ENCODE assay signal across 8 cellular contexts in the genomic region with DNA sequence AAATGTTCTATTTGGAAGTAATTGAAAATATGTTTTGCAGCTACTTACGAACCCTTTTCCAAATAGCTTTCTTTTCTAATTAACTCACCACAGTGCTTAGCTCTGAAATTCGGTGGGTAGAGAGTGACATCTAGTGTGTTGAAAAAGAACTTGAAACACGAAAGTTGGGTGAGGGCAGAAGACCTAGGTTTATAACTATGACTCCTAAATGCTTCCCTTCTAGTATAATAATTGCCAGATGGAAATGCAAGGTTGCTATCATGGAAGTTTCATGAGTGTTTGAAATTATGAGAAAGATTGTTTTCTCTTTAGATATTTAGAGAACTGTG.
DNase-seq lines count a peak whose midpoint lies in the region; ATAC-seq and TF ChIP-seq lines count a peak whose summit lies in the region.

No MANE protein-coding gene starts in this region.

- H3K36me3 Mint-ChIP-seq in WTC11, result no peaks in the 10 kb centered on the region
- no peaks in the 10 kb centered on the region for H3K36me3 Mint-ChIP-seq in T-cell

- H3K27ac Mint-ChIP-seq in WTC11 (no peak overlapping the region), T-cell (no peak overlapping the region)

- no peaks in the 10 kb centered on the region for H3K9me3 ChIP-seq in transverse colon

- H3K27me3 Mint-ChIP-seq in WTC11 (ENCODE audit: low read depth) (no peaks in the 10 kb centered on the region), T-cell (peaks cover 0 to 1% of the 10 kb centered on the region in 2 donors)

- no peaks in the 10 kb centered on the region for H3K36me3 ChIP-seq in transverse colon

- H3K27ac ChIP-seq in transverse colon, result no peak overlapping the region

- no peaks in the 10 kb centered on the region for H3K4me1 ChIP-seq in transverse colon

- ATAC-seq in GM21526 (IDR thresholded peaks at IDR 0.05; ENCODE audit: low FRiP score, unreplicated experiment) (peak; percentile 66), WTC11 (peak; percentile 67), T-cell (replicated peaks in 1 of 4) (no peak)

- POLR2A ChIA-PET in WTC11 (lab: Charles Lee), result no interaction called here
- POLR2A ChIA-PET in T-cell (lab: Charles Lee), result no interaction called here

- H3K4me1 Mint-ChIP-seq in WTC11, result peaks cover 55% of the 10 kb centered on the region
- peaks cover 0 to 2% (median 0%) of the 10 kb centered on the region in 3 donors for H3K4me1 Mint-ChIP-seq in T-cell

- no peak overlapping the region for H3K4me3 ChIP-seq in transverse colon

- in situ Hi-C loops in transverse colon (cut with MboI; ENCODE audit: low pct_ligation_motif_present in 1 of 4, low pct_unique_long_range_greater_than_20kb in 1 of 4, low sequenced_read_pairs in 3 of 4), result no loop called here

- CTCF ChIA-PET in WTC11 (lab: Charles Lee), result interaction anchor here (0.6 to 2.9 kb wide), 44 partner anchors 9 to 1118 kb away, joined by 3 to 49 read pairs (median 4); no protein-coding TSS in a partner anchor
- CTCF ChIA-PET in T-cell (lab: Charles Lee), result interaction anchor here in 1 of 2 donors (0.9 kb wide), 1 partner anchor 67 kb away, joined by 4 read pairs; no protein-coding TSS in a partner anchor

- peak; percentile 39 for DNase-seq in DMS53 treated with DMSO at 0.1 percent for 48 hours (lab: John Stamatoyannopoulos, UW; ENCODE audit: unreplicated experiment)
- DNase-seq in NCI-H1417 (lab: John Stamatoyannopoulos, UW), result peak; percentile 28 to 88 (median 72)
- no peak for DNase-seq in WTC11 (ENCODE audit: low spot score)
- peak; percentile 9 for DNase-seq in iPS DF 19.7 (ENCODE audit: low read depth, low spot score)
- no peak for DNase-seq in transverse colon
- DNase-seq in T-cell, result no peak
- DNase-seq in SK-N-DZ (ENCODE audit: low spot score), result no peak

- H3K9me3 Mint-ChIP-seq in WTC11, result no peaks in the 10 kb centered on the region
- no peaks in the 10 kb centered on the region for H3K9me3 Mint-ChIP-seq in T-cell

- no peak for TF ChIP-seq POLR2A in transverse colon (IDR thresholded peaks at IDR 0.05)

- TF ChIP-seq CTCF in WTC11 (IDR thresholded peaks at IDR 0.05) (no peak), transverse colon (IDR thresholded peaks at IDR 0.05) (peak in 4 of 5 experiments; percentile 28 to 38 (median 30))

- 8 to 10% methylated on average over 3 of the region's 3 CpGs for WGBS in transverse colon (ENCODE audit: low coverage in 1 of 2), 2 donors

- H3K27me3 ChIP-seq in transverse colon, result no peaks in the 10 kb centered on the region

- TF ChIP-seq EP300 in transverse colon (IDR thresholded peaks at IDR 0.05; ENCODE audit: low read depth), result no peak

- intact Hi-C loops in transverse colon (cut with DNase I; ENCODE audit: low total_unique reads), result no loop called here

- H3K4me3 Mint-ChIP-seq in WTC11 (no peak overlapping the region), T-cell (no peak overlapping the region)

TF ChIP-seq in WTC11, 78 proteins besides CTCF, POLR2A, EP300 and RAD21:
- TF ChIP-seq HMGA2 (CRISPR knock-in tag; IDR thresholded peaks at IDR 0.05), result no peak
- TF ChIP-seq EMX1 (CRISPR knock-in tag; IDR thresholded peaks at IDR 0.05), result no peak
- no peak for TF ChIP-seq ZNF423 (CRISPR knock-in tag; IDR thresholded peaks at IDR 0.05)
- TF ChIP-seq HMGXB4 (CRISPR knock-in tag; IDR thresholded peaks at IDR 0.05), result no peak
- no peak for TF ChIP-seq TP53 (CRISPR knock-in tag; IDR thresholded peaks at IDR 0.05)
- no peak for TF ChIP-seq ESRRA (CRISPR knock-in tag; IDR thresholded peaks at IDR 0.05; ENCODE audit: borderline replicate concordance)
- no peak for TF ChIP-seq ZNF263 (CRISPR knock-in tag; IDR thresholded peaks at IDR 0.05; ENCODE audit: low read depth)
- no peak for TF ChIP-seq E2F4 (CRISPR knock-in tag; IDR thresholded peaks at IDR 0.05; ENCODE audit: borderline replicate concordance, low read depth)
- TF ChIP-seq NR1H2 (CRISPR knock-in tag; IDR thresholded peaks at IDR 0.05), result no peak
- no peak for TF ChIP-seq ELF4 (CRISPR knock-in tag; IDR thresholded peaks at IDR 0.05; ENCODE audit: low read depth)
- TF ChIP-seq, protein P1, sequence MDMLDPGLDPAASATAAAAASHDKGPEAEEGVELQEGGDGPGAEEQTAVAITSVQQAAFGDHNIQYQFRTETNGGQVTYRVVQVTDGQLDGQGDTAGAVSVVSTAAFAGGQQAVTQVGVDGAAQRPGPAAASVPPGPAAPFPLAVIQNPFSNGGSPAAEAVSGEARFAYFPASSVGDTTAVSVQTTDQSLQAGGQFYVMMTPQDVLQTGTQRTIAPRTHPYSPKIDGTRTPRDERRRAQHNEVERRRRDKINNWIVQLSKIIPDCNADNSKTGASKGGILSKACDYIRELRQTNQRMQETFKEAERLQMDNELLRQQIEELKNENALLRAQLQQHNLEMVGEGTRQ (CRISPR knock-in tag; IDR thresholded peaks at IDR 0.05), result no peak
- TF ChIP-seq, protein P2, sequence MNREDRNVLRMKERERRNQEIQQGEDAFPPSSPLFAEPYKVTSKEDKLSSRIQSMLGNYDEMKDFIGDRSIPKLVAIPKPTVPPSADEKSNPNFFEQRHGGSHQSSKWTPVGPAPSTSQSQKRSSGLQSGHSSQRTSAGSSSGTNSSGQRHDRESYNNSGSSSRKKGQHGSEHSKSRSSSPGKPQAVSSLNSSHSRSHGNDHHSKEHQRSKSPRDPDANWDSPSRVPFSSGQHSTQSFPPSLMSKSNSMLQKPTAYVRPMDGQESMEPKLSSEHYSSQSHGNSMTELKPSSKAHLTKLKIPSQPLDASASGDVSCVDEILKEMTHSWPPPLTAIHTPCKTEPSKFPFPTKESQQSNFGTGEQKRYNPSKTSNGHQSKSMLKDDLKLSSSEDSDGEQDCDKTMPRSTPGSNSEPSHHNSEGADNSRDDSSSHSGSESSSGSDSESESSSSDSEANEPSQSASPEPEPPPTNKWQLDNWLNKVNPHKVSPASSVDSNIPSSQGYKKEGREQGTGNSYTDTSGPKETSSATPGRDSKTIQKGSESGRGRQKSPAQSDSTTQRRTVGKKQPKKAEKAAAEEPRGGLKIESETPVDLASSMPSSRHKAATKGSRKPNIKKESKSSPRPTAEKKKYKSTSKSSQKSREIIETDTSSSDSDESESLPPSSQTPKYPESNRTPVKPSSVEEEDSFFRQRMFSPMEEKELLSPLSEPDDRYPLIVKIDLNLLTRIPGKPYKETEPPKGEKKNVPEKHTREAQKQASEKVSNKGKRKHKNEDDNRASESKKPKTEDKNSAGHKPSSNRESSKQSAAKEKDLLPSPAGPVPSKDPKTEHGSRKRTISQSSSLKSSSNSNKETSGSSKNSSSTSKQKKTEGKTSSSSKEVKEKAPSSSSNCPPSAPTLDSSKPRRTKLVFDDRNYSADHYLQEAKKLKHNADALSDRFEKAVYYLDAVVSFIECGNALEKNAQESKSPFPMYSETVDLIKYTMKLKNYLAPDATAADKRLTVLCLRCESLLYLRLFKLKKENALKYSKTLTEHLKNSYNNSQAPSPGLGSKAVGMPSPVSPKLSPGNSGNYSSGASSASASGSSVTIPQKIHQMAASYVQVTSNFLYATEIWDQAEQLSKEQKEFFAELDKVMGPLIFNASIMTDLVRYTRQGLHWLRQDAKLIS (CRISPR knock-in tag; IDR thresholded peaks at IDR 0.05; ENCODE audit: borderline replicate concordance), result no peak
- TF ChIP-seq NR2C2 (CRISPR knock-in tag; IDR thresholded peaks at IDR 0.05), result no peak

Comparison
In these comparisons a context has a peak if more than half of its experiments do, and no peak if none do; other contexts are left out.
1. DNase-seq: peak in DMS53 treated with DMSO at 0.1 percent for 48 hours (single experiment), NCI-H1417 (3 of 3) and iPS DF 19.7 (single experiment); none in WTC11 (single experiment), transverse colon (single experiment), T-cell (0 of 34) and SK-N-DZ (single experiment).
2. ATAC-seq: peak in GM21526 (single experiment) and WTC11 (single experiment); none in T-cell (0 of 4).